17 cellular contexts compared by ENCODE assay signal in the genomic region with DNA sequence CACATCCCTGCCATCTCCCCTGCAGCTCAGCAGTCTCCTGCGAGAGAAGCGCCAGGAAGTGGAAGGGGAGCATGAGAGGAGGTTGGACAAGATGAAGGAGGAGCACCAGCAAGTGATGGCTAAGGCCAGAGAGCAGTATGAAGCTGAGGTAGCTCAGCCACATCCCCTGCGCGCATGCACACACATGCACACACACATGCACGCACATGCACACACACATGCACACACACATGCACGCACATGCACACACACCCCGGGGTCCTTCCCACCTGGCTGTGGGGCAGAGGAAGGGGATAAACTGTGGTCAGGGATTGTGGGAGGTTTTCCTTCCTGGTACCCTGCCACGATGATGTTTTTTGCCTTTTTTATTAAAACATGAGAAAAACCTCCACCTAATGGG.
DNase-seq lines count a peak whose midpoint lies in the region; ATAC-seq and TF ChIP-seq lines count a peak whose summit lies in the region.
"Had no signal": no experiment of that assay in that cellular context is flagged by ENCODE, and none has a peak within 500 bp of the region (broad histone marks: within the 10 kb centered on the region; RNA-seq: fewer than 3 reads in every experiment).

No MANE protein-coding gene starts in this region.

- peak overlapping the region; percentile 10 for H3K4me3 Mint-ChIP-seq in endothelial cell (ENCODE audit: unreplicated experiment)
- no peak overlapping the region for H3K4me3 Mint-ChIP-seq in neural crest cell
- H3K4me3 Mint-ChIP-seq: CD4-positive, CD25-positive, alpha-beta regulatory T cell; CD8-positive, alpha-beta memory T cell; H9 had no signal

- H3K36me3 Mint-ChIP-seq in endothelial cell (ENCODE audit: low read depth, unreplicated experiment) = peaks cover 60% of the 10 kb centered on the region
- H3K36me3 Mint-ChIP-seq in neural crest cell (ENCODE audit: low read depth) = peaks cover 18% of the 10 kb centered on the region

- peaks cover 80% of the 10 kb centered on the region for H3K36me3 ChIP-seq in WERI-Rb-1

- intact Hi-C loops in sciatic nerve (cut with DNase I) = no loop called here

- H3K27ac ChIP-seq in WERI-Rb-1 = no peak overlapping the region

- H3K27ac Mint-ChIP-seq in endothelial cell (ENCODE audit: unreplicated experiment) (no peak overlapping the region), neural crest cell (ENCODE audit: unreplicated experiment) (peak overlapping the region; percentile 35)
- H3K27ac Mint-ChIP-seq: CD4-positive, CD25-positive, alpha-beta regulatory T cell had no signal

- peaks cover 7% of the 10 kb centered on the region for H3K9me3 Mint-ChIP-seq in endothelial cell (ENCODE audit: unreplicated experiment)
- H3K9me3 Mint-ChIP-seq in neural crest cell = peaks cover 2% of the 10 kb centered on the region

- no peak overlapping the region for H3K4me3 ChIP-seq in WERI-Rb-1 (ENCODE audit: low read depth, low read length)

- no peak for DNase-seq in endothelial cell (ENCODE audit: low spot score)
- DNase-seq in neural crest cell (ENCODE audit: low read depth, low spot score) = no peak
- DNase-seq in sciatic nerve (ENCODE audit: low spot score) = peak; percentile 21
- DNase-seq in T-helper 1 cell = no peak
- no peak for DNase-seq in WERI-Rb-1
- DNase-seq in cerebellar nuclear complex (lab: John Stamatoyannopoulos, UW) = no peak
- DNase-seq: ACHN; BE2C; C1 segment of cervical spinal cord; CD4-positive, CD25-positive, alpha-beta regulatory T cell; CD8-positive, alpha-beta memory T cell; COR-L47; DMS 273 treated with DMSO at 0.1 percent for 48 hours; DMS53; DND-41; EL; H9 had no signal

- H3K27me3 Mint-ChIP-seq in endothelial cell (ENCODE audit: unreplicated experiment) = peaks cover 3% of the 10 kb centered on the region
- no peaks in the 10 kb centered on the region for H3K27me3 Mint-ChIP-seq in neural crest cell (ENCODE audit: low read depth)
- H3K27me3 Mint-ChIP-seq: CD4-positive, CD25-positive, alpha-beta regulatory T cell; CD8-positive, alpha-beta memory T cell had no signal

- H3K4me1 Mint-ChIP-seq in endothelial cell (ENCODE audit: unreplicated experiment) (no peaks in the 10 kb centered on the region), neural crest cell (peaks cover 15% of the 10 kb centered on the region)
- H3K4me1 Mint-ChIP-seq: CD8-positive, alpha-beta memory T cell; H9 had no signal

- H3K27me3 ChIP-seq in WERI-Rb-1 (ENCODE audit: insufficient read depth, low read depth, severe bottlenecking) = no peaks in the 10 kb centered on the region
- H3K27me3 ChIP-seq: BE2C had no signal

- peaks cover 5% of the 10 kb centered on the region for H3K9me3 ChIP-seq in WERI-Rb-1 (ENCODE audit: severe bottlenecking)
- H3K9me3 ChIP-seq: BE2C had no signal

- no peak for ATAC-seq in sciatic nerve

- no peak for TF ChIP-seq CTCF in endothelial cell (IDR thresholded peaks at IDR 0.05; ENCODE audit: unreplicated experiment)
- no peak for TF ChIP-seq CTCF in neural crest cell (conservative IDR thresholded peaks at IDR 0.05)
- TF ChIP-seq CTCF in WERI-Rb-1 (IDR thresholded peaks at IDR 0.05; ENCODE audit: low read depth, low read length) = no peak
